Comparison of ENCODE assay signal across 8 cellular contexts in the genomic region with DNA sequence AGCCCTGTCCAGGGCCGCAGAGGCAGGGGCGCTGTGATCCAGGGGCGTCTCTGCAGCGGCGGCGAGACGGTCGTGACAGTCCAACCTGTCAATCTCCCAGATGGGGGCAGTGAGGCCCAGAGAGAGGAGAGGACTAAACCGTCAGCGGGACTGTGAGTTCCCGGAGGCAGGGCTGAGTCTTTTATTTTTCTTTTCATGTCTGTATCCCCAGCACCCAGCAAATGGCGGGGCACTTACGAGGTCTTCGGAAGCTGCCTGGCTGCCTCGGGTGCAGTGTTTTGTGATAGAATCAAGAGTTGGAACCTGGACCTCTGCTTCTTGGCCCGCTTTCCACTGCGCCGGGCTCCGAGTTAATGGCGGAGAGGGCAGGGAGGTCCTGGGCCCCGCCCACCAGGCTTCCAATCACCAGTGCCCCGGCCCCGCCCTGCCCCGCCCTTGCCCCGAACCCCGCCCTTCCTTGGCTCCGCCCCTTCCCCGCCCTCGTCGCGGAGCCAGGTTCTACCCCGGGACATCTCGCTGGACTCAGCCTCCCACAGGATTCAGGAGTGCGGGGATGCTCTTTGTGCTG. TPM values are rescaled to one million over a fixed set of nuclear protein-coding genes. Genes with fewer than 3 reads are reported as not detected.
DNase-seq lines count a peak whose midpoint lies in the region; ATAC-seq, FAIRE-seq and TF ChIP-seq lines count a peak whose summit lies in the region.

No MANE protein-coding gene starts in this region.

- H3K9me3 Mint-ChIP-seq in activated T-helper 1 cell treated with anti-CD3 and anti-CD28 coated beads, Interleukin-12 subunit alpha, Interleukin-12 subunit beta, Interleukin-2, Interleukin-4 antibody, amounts not matched to agents 30 ng/mL and 10 ng/mL and 1 ng/mL, durations not matched to agents 14 hours and 24 hours and 36 hours: no peaks in the 10 kb centered on the region
- no peaks in the 10 kb centered on the region for H3K9me3 Mint-ChIP-seq in nephron

- peak; percentile 82 for FAIRE-seq in HTR-8/SVneo (lab: Jason Lieb, UNC)

- peak; percentile 77 for ATAC-seq in GM21367 (IDR thresholded peaks at IDR 0.05; ENCODE audit: unreplicated experiment)

- peak overlapping the region; percentile 57 for H3K27ac Mint-ChIP-seq in activated T-helper 1 cell treated with anti-CD3 and anti-CD28 coated beads, Interleukin-12 subunit alpha, Interleukin-12 subunit beta, Interleukin-2, Interleukin-4 antibody, amounts not matched to agents 30 ng/mL and 10 ng/mL and 1 ng/mL, durations not matched to agents 14 hours and 24 hours and 36 hours
- peak overlapping the region; percentile 85 to 90 (median 86) for H3K27ac Mint-ChIP-seq in nephron

- H3K4me3 Mint-ChIP-seq in activated T-helper 1 cell treated with anti-CD3 and anti-CD28 coated beads, Interleukin-12 subunit alpha, Interleukin-12 subunit beta, Interleukin-2, Interleukin-4 antibody, amounts not matched to agents 30 ng/mL and 10 ng/mL and 1 ng/mL, durations not matched to agents 14 hours and 24 hours and 36 hours: peak overlapping the region; percentile 89
- H3K4me3 Mint-ChIP-seq in nephron: peak overlapping the region; percentile 88 to 89 (median 88)

- H3K4me3 ChIP-seq in fibroblast of pulmonary artery (replicated peaks; ENCODE audit: low read depth, low read length): peak overlapping the region; percentile 71

- peaks cover 14% of the 10 kb centered on the region for H3K4me1 Mint-ChIP-seq in activated T-helper 1 cell treated with anti-CD3 and anti-CD28 coated beads, Interleukin-12 subunit alpha, Interleukin-12 subunit beta, Interleukin-2, Interleukin-4 antibody, amounts not matched to agents 30 ng/mL and 10 ng/mL and 1 ng/mL, durations not matched to agents 14 hours and 24 hours and 36 hours (ENCODE audit: low read depth)
- H3K4me1 Mint-ChIP-seq in nephron: peaks cover 29% of the 10 kb centered on the region

- H3K36me3 Mint-ChIP-seq in activated T-helper 1 cell treated with anti-CD3 and anti-CD28 coated beads, Interleukin-12 subunit alpha, Interleukin-12 subunit beta, Interleukin-2, Interleukin-4 antibody, amounts not matched to agents 30 ng/mL and 10 ng/mL and 1 ng/mL, durations not matched to agents 14 hours and 24 hours and 36 hours (ENCODE audit: low read depth): no peaks in the 10 kb centered on the region
- H3K36me3 Mint-ChIP-seq in nephron (ENCODE audit: low read depth): no peaks in the 10 kb centered on the region

- intact Hi-C loops in activated T-helper 1 cell treated with anti-CD3 and anti-CD28 coated beads, Interleukin-12 subunit alpha, Interleukin-12 subunit beta, Interleukin-2, Interleukin-4 antibody, amounts not matched to agents 30 ng/mL and 10 ng/mL and 1 ng/mL, durations not matched to agents 14 hours and 24 hours and 36 hours (cut with micrococcal nuclease): loop anchor here (1.0 to 10.0 kb wide), 9 partner anchors 35 to 1338 kb away; a partner anchor contains a TSS

- in situ Hi-C loops in Caki2 (cut with HindIII; ENCODE audit: low pct_unique_long_range_greater_than_20kb, low sequenced_read_pairs): no loop called here

- TF ChIP-seq CTCF in fibroblast of pulmonary artery (IDR thresholded peaks at IDR 0.05; ENCODE audit: low read length, missing control alignments) (no peak), nephron (IDR thresholded peaks at IDR 0.05; ENCODE audit: unreplicated experiment in 3 of 3) (no peak)

- H3K27me3 Mint-ChIP-seq in activated T-helper 1 cell treated with anti-CD3 and anti-CD28 coated beads, Interleukin-12 subunit alpha, Interleukin-12 subunit beta, Interleukin-2, Interleukin-4 antibody, amounts not matched to agents 30 ng/mL and 10 ng/mL and 1 ng/mL, durations not matched to agents 14 hours and 24 hours and 36 hours (ENCODE audit: insufficient read depth): peaks cover 8% of the 10 kb centered on the region
- peaks cover 18% of the 10 kb centered on the region for H3K27me3 Mint-ChIP-seq in nephron (ENCODE audit: low read depth)

- DNase-seq in Caki2 (ENCODE audit: low read depth): peak; percentile 72
- peak; percentile 91 for DNase-seq in HTR-8/SVneo (ENCODE audit: insufficient read length, low spot score)
- DNase-seq in activated T-helper 1 cell treated with anti-CD3 and anti-CD28 coated beads, Interleukin-12 subunit alpha, Interleukin-12 subunit beta, Interleukin-2, Interleukin-4 antibody, amounts not matched to agents 30 ng/mL and 10 ng/mL and 1 ng/mL, durations not matched to agents 14 hours and 24 hours and 36 hours (ENCODE audit: low spot score): peak; percentile 74
- DNase-seq in fibroblast of pulmonary artery (ENCODE audit: low read depth): peak; percentile 64
- peak; percentile 78 for DNase-seq in stimulated activated naive CD4-positive, alpha-beta T cell treated with Interleukin-2 at 50 U/mL for 16 hours (lab: John Stamatoyannopoulos, UW)

TF ChIP-seq in PFSK-1, 5 proteins besides CTCF, POLR2A, EP300 and RAD21:
- TF ChIP-seq SIN3A (IDR thresholded peaks at IDR 0.05; ENCODE audit: borderline replicate concordance, insufficient read depth, low read length): no peak
- peak; percentile 87 for TF ChIP-seq POLR2AphosphoS5 (IDR thresholded peaks at IDR 0.05; ENCODE audit: low read depth, low read length)
- TF ChIP-seq, protein P1, sequence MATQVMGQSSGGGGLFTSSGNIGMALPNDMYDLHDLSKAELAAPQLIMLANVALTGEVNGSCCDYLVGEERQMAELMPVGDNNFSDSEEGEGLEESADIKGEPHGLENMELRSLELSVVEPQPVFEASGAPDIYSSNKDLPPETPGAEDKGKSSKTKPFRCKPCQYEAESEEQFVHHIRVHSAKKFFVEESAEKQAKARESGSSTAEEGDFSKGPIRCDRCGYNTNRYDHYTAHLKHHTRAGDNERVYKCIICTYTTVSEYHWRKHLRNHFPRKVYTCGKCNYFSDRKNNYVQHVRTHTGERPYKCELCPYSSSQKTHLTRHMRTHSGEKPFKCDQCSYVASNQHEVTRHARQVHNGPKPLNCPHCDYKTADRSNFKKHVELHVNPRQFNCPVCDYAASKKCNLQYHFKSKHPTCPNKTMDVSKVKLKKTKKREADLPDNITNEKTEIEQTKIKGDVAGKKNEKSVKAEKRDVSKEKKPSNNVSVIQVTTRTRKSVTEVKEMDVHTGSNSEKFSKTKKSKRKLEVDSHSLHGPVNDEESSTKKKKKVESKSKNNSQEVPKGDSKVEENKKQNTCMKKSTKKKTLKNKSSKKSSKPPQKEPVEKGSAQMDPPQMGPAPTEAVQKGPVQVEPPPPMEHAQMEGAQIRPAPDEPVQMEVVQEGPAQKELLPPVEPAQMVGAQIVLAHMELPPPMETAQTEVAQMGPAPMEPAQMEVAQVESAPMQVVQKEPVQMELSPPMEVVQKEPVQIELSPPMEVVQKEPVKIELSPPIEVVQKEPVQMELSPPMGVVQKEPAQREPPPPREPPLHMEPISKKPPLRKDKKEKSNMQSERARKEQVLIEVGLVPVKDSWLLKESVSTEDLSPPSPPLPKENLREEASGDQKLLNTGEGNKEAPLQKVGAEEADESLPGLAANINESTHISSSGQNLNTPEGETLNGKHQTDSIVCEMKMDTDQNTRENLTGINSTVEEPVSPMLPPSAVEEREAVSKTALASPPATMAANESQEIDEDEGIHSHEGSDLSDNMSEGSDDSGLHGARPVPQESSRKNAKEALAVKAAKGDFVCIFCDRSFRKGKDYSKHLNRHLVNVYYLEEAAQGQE (IDR thresholded peaks at IDR 0.05; ENCODE audit: insufficient read depth in 1 of 2, low read depth in 2 of 2, low read length in 2 of 2): 0 out of 4 replicates have a peak, but pooled peaks of 1 of the 2 experiments have one; percentile 13
- TF ChIP-seq TAF1 (IDR thresholded peaks at IDR 0.05; ENCODE audit: borderline replicate concordance, insufficient read depth, low read length): 0 out of 2 replicates have a peak, but pooled peaks have one; percentile 51
- no peak for TF ChIP-seq FOXP2 (optimal IDR thresholded peaks at IDR 0.05; ENCODE audit: borderline replicate concordance, extremely low read depth, extremely low read length, insufficient read depth)

RNA-seq across cellular contexts. Expression of a gene that starts 35.3 kb away (rescaled TPM):
- 20.2 and 23.0 TPM in 2 replicates for total RNA-seq in Caki2 (2014; rRNA removed; shearing (Covaris generic); ENCODE audit: low replicate concordance)
- polyA plus RNA-seq in PFSK-1 (2012; ENCODE audit: insufficient read length, low read depth): 45.8 TPM
- total RNA-seq in activated T-helper 1 cell treated with anti-CD3 and anti-CD28 coated beads, Interleukin-12 subunit alpha, Interleukin-12 subunit beta, Interleukin-2, Interleukin-4 antibody, amounts not matched to agents 30 ng/mL and 10 ng/mL and 1 ng/mL, durations not matched to agents 14 hours and 24 hours and 36 hours: 106 and 115 TPM in 2 replicates

RNA-seq across cellular contexts. Expression of a gene that starts 59.9 kb away (rescaled TPM):
- total RNA-seq in Caki2 (2014; rRNA removed; shearing (Covaris generic); ENCODE audit: low replicate concordance): 9.0 and 10.9 TPM in 2 replicates
- polyA plus RNA-seq in PFSK-1 (2012; ENCODE audit: insufficient read length, low read depth): 18.2 TPM
- total RNA-seq in activated T-helper 1 cell treated with anti-CD3 and anti-CD28 coated beads, Interleukin-12 subunit alpha, Interleukin-12 subunit beta, Interleukin-2, Interleukin-4 antibody, amounts not matched to agents 30 ng/mL and 10 ng/mL and 1 ng/mL, durations not matched to agents 14 hours and 24 hours and 36 hours: 15.2 and 16.8 TPM in 2 replicates

Comparison
In these comparisons a context has a peak if more than half of its experiments do, and no peak if none do; other contexts are left out.
1. Peak in every context shown above with its lines: DNase-seq, ATAC-seq and H3K4me3 ChIP-seq.